12 cellular contexts compared by ENCODE assay signal in the genomic region with DNA sequence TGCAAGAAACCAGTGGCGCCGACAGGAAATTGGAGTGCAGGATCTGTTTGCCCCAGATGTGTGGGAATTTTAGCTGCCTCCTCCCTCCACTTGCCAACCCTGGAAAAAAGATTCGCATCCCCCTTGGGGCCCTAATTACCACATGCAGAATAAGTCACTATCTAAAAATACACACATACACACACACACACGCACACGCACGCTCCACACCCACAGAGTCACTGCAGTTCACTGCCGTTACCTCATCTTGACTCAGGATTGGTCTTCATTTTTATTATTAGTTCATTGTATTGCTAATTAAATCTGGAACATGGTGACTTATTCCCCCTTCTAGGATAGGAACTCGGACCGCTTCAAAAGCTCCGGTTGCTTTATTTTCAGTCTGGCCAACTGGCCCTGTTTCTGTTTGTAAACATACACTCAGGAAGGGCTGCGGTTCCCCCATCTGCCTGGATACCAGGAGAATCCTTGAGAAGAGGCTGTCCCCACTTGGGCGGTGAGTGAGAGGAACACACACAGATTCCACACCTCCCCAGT.
DNase-seq lines count a peak whose midpoint lies in the region; ATAC-seq, FAIRE-seq and TF ChIP-seq lines count a peak whose summit lies in the region.
"Had no signal": no experiment of that assay in that cellular context is flagged by ENCODE, and none has a peak within 500 bp of the region (broad histone marks: within the 10 kb centered on the region; RNA-seq: fewer than 3 reads in every experiment).

No MANE protein-coding gene starts in this region.

- in situ Hi-C loops in gastrocnemius medialis (cut with MboI; ENCODE audit: low sequenced_read_pairs in 4 of 4), result no loop called here

- peak overlapping the region; percentile 61 for H3K4me2 ChIP-seq in GM23338
- H3K4me2 ChIP-seq in astrocyte (ENCODE audit: low read length), result peak overlapping the region; percentile 75
- no peak overlapping the region for H3K4me2 ChIP-seq in trophoblast cell (ENCODE audit: low read length)

- peak overlapping the region; percentile 39 for H3K4me3 Mint-ChIP-seq in GM23338
- H3K4me3 Mint-ChIP-seq in astrocyte (ENCODE audit: unreplicated experiment), result no peak overlapping the region
- H3K4me3 Mint-ChIP-seq: T-helper 2 cell treated with Interferon-gamma antibody and Interleukin-4, amounts not matched to agents 5 μg/mL and 100 μg/mL, for 36 hours had no signal

- intact Hi-C loops in head of caudate nucleus (cut with DNase I), result no loop called here
- intact Hi-C loops in gastrocnemius medialis (cut with DNase I; ENCODE audit: low total_unique reads), result no loop called here

- no peak overlapping the region for H3K4ac ChIP-seq in trophoblast cell (ENCODE audit: low read depth, low read length)

- no peak overlapping the region for H2BK12ac ChIP-seq in trophoblast cell (ENCODE audit: low read length)

- H3F3A ChIP-seq in GM23338 (replicated peaks; ENCODE audit: low read depth), result 0 out of 2 replicates have a peak, but pooled peaks cover 11% of the 10 kb centered on the region

- H3K36me3 Mint-ChIP-seq in GM23338 (ENCODE audit: low read depth) (peaks cover 20% of the 10 kb centered on the region), astrocyte (ENCODE audit: low read depth, unreplicated experiment) (no peaks in the 10 kb centered on the region)

- H3K36me3 ChIP-seq in GM23338 (ENCODE audit: insufficient read depth), result no peaks in the 10 kb centered on the region; the same call in 1 of the 2 replicates
- no peaks in the 10 kb centered on the region for H3K36me3 ChIP-seq in astrocyte (ENCODE audit: insufficient read depth, low read length)
- H3K36me3 ChIP-seq in gastrocnemius medialis, result no peaks in the 10 kb centered on the region
- H3K36me3 ChIP-seq in trophoblast cell (ENCODE audit: control insufficient read depth in 1 of 2, insufficient read depth in 2 of 2, low read length in 2 of 2), result no peaks in the 10 kb centered on the region
- H3K36me3 ChIP-seq: uterus had no signal

- H3K4me1 ChIP-seq in GM23338 (ENCODE audit: insufficient read depth) (peaks cover 33% of the 10 kb centered on the region), astrocyte (ENCODE audit: insufficient read depth, low read length) (peaks cover 19% of the 10 kb centered on the region), gastrocnemius medialis (no peaks in the 10 kb centered on the region), trophoblast cell (ENCODE audit: control insufficient read depth in 1 of 2, insufficient read depth in 2 of 2, low read length in 2 of 2) (peaks cover 2 to 5% of the 10 kb centered on the region in 2 experiments)
- H3K4me1 ChIP-seq: uterus had no signal

- H2AFZ ChIP-seq in GM23338 (no peak overlapping the region), astrocyte (ENCODE audit: low read depth, low read length) (peak overlapping the region; percentile 39), trophoblast cell (ENCODE audit: insufficient read depth, low read length, poor library complexity) (no peak overlapping the region)

- H4K91ac ChIP-seq in trophoblast cell (ENCODE audit: low read depth, low read length), result no peak overlapping the region

- 0 out of 2 replicates have a peak, but pooled peaks cover 3% of the 10 kb centered on the region for H3K9me2 ChIP-seq in GM23338 (ENCODE audit: insufficient read depth)

- H3K9ac ChIP-seq in astrocyte (ENCODE audit: low read length) (peak overlapping the region; percentile 82), trophoblast cell (ENCODE audit: low read length) (no peak overlapping the region)

- ATAC-seq in GM23338, result peak; percentile 18
- ATAC-seq in gastrocnemius medialis, result peak in 1 of 2 donors; percentile 62
- no peak for ATAC-seq in HG03521 (IDR thresholded peaks at IDR 0.05; ENCODE audit: unreplicated experiment)
- no peak for ATAC-seq in GM18907 (IDR thresholded peaks at IDR 0.05; ENCODE audit: unreplicated experiment)

- peak; percentile 52 for DNase-seq in GM23338 (ENCODE audit: low spot score)
- DNase-seq in astrocyte (ENCODE audit: low read depth), result peak; percentile 86
- DNase-seq in head of caudate nucleus, result peak in 32 of 42 donors; percentile 4 to 69 (median 34)
- DNase-seq in gastrocnemius medialis, result peak; percentile 5 to 20
- DNase-seq in stimulated activated CD4-positive, alpha-beta T cell treated with anti-CD3 and anti-CD28 coated beads, Interleukin-12 subunit alpha, Interleukin-12 subunit beta, amount 100 ng/mL, for 4 hours, result no peak
- DNase-seq in trophoblast cell, result no peak
- DNase-seq: NCI-H1417 treated with DMSO at 0.1 percent for 48 hours, occipital lobe had no signal

- H3K27ac Mint-ChIP-seq in GM23338 (peak overlapping the region; percentile 78), astrocyte (ENCODE audit: unreplicated experiment) (no peak overlapping the region)
- H3K27ac Mint-ChIP-seq: T-helper 2 cell treated with Interferon-gamma antibody and Interleukin-4, amounts not matched to agents 5 μg/mL and 100 μg/mL, for 36 hours had no signal

- WGBS in trophoblast cell (ENCODE audit: extremely low coverage, insufficient coverage, insufficient read length), result no CpG with 5 or more reads among the region's 12 CpGs

- H3K79me1 ChIP-seq in trophoblast cell (ENCODE audit: low read length), result no peaks in the 10 kb centered on the region

- no peak for TF ChIP-seq POLR2A in gastrocnemius medialis (IDR thresholded peaks at IDR 0.05)

- H4K8ac ChIP-seq in trophoblast cell (ENCODE audit: low read depth, low read length), result no peak overlapping the region

- H3K27me3 Mint-ChIP-seq in GM23338 (ENCODE audit: insufficient read depth, low read depth, poor library complexity) (peaks cover 11% of the 10 kb centered on the region), astrocyte (ENCODE audit: low read depth, unreplicated experiment) (peaks cover 2% of the 10 kb centered on the region)

- H3K27ac ChIP-seq in GM23338 (ENCODE audit: low read depth), result peak overlapping the region; percentile 96
- peak overlapping the region; percentile 95 for H3K27ac ChIP-seq in astrocyte (ENCODE audit: low read depth, low read length)
- H3K27ac ChIP-seq in gastrocnemius medialis, result no peak overlapping the region
- no peak overlapping the region for H3K27ac ChIP-seq in trophoblast cell (ENCODE audit: low read depth, low read length)
- H3K27ac ChIP-seq: uterus had no signal

- H3K27me3 ChIP-seq in GM23338 (ENCODE audit: insufficient read depth), result no peaks in the 10 kb centered on the region
- no peaks in the 10 kb centered on the region for H3K27me3 ChIP-seq in astrocyte (ENCODE audit: insufficient read depth, low read length)
- no peaks in the 10 kb centered on the region for H3K27me3 ChIP-seq in gastrocnemius medialis
- no peaks in the 10 kb centered on the region for H3K27me3 ChIP-seq in trophoblast cell (ENCODE audit: insufficient read depth, low read length)
- H3K27me3 ChIP-seq: uterus had no signal

- H3K9me3 ChIP-seq in astrocyte (ENCODE audit: insufficient read depth, low read depth, low read length) (peaks cover 3% of the 10 kb centered on the region), gastrocnemius medialis (no peaks in the 10 kb centered on the region), trophoblast cell (ENCODE audit: insufficient read depth, low read depth, low read length) (peaks cover 2% of the 10 kb centered on the region)
- H3K9me3 ChIP-seq: uterus had no signal

- H4K20me1 ChIP-seq in GM23338 (replicated peaks; ENCODE audit: insufficient read depth) (no peaks in the 10 kb centered on the region), astrocyte (ENCODE audit: insufficient read depth, low read length) (no peaks in the 10 kb centered on the region)

- no peak overlapping the region for H2AK5ac ChIP-seq in trophoblast cell (ENCODE audit: low read length)

- H3K23ac ChIP-seq in trophoblast cell (ENCODE audit: low read length), result no peak overlapping the region

- H3K18ac ChIP-seq in trophoblast cell (ENCODE audit: low read length), result no peak overlapping the region

- H2BK120ac ChIP-seq in trophoblast cell (ENCODE audit: insufficient read depth, low read length, poor library complexity), result no peak overlapping the region

- H3K4me3 ChIP-seq in GM23338 (peak overlapping the region; percentile 37; the same call in 1 of the 2 replicates), astrocyte (ENCODE audit: insufficient read depth, low read depth, low read length) (peak overlapping the region; percentile 16), gastrocnemius medialis (no peak overlapping the region), trophoblast cell (ENCODE audit: low read depth, low read length) (no peak overlapping the region)
- H3K4me3 ChIP-seq: uterus had no signal

- no peak overlapping the region for H2BK5ac ChIP-seq in trophoblast cell (ENCODE audit: low read depth, low read length, poor library complexity)

- no peak overlapping the region for H3K14ac ChIP-seq in trophoblast cell (ENCODE audit: low read length)

- H3K9me3 Mint-ChIP-seq in GM23338 (peaks cover 26% of the 10 kb centered on the region), astrocyte (ENCODE audit: unreplicated experiment) (peaks cover 10% of the 10 kb centered on the region)
- H3K9me3 Mint-ChIP-seq: T-helper 2 cell treated with Interferon-gamma antibody and Interleukin-4, amounts not matched to agents 5 μg/mL and 100 μg/mL, for 36 hours had no signal

- no peaks in the 10 kb centered on the region for H3K79me2 ChIP-seq in GM23338 (replicated peaks; ENCODE audit: insufficient read depth)
- H3K79me2 ChIP-seq in astrocyte (ENCODE audit: insufficient read depth, low read length), result no peaks in the 10 kb centered on the region
- H3K79me2 ChIP-seq in trophoblast cell (ENCODE audit: control insufficient read depth, insufficient read depth, low read length, poor library complexity), result no peaks in the 10 kb centered on the region

- TF ChIP-seq CTCF in GM23338 (conservative IDR thresholded peaks at IDR 0.05; ENCODE audit: low read depth in 2 of 2) (no peak), astrocyte (IDR thresholded peaks at IDR 0.05; ENCODE audit: insufficient read depth, low read depth, low read length) (no peak), gastrocnemius medialis (IDR thresholded peaks at IDR 0.05 in 4 of 5, conservative IDR thresholded peaks at IDR 0.05 in 1 of 5) (no peak)

- H3K4me1 Mint-ChIP-seq in GM23338 (peaks cover 41% of the 10 kb centered on the region), astrocyte (ENCODE audit: low read depth, unreplicated experiment) (peaks cover 2% of the 10 kb centered on the region)

- FAIRE-seq in astrocyte (lab: Jason Lieb, UNC), result peak; percentile 26

- no peak overlapping the region for H4K12ac ChIP-seq in trophoblast cell (ENCODE audit: low read depth, low read length)

TF ChIP-seq in GM23338, 12 proteins besides CTCF, POLR2A, EP300 and RAD21 (continues in another document):
- no peak for TF ChIP-seq POLR2AphosphoS5 (IDR thresholded peaks at IDR 0.05; ENCODE audit: low read depth)
- no peak for TF ChIP-seq JUNB (IDR thresholded peaks at IDR 0.05; ENCODE audit: unreplicated experiment)
- TF ChIP-seq ZNF331 (CRISPR knock-in tag; IDR thresholded peaks at IDR 0.05; ENCODE audit: low read depth), result no peak
- TF ChIP-seq ZNF114 (CRISPR knock-in tag; IDR thresholded peaks at IDR 0.05), result no peak

Comparison
In these comparisons a context has a peak if more than half of its experiments do, and no peak if none do; other contexts are left out.
1. DNase-seq: peak in GM23338 (single experiment), astrocyte (single experiment), head of caudate nucleus (32 of 42) and gastrocnemius medialis (2 of 2); none in stimulated activated CD4-positive, alpha-beta T cell treated with anti-CD3 and anti-CD28 coated beads, Interleukin-12 subunit alpha, Interleukin-12 subunit beta, amount 100 ng/mL, for 4 hours (single experiment) and trophoblast cell (0 of 2).
2. H3K27ac ChIP-seq: peak in GM23338 (single experiment) and astrocyte (single experiment); none in gastrocnemius medialis (0 of 4) and trophoblast cell (single experiment).
3. H3K4me3 ChIP-seq: peak in GM23338 (single experiment) and astrocyte (single experiment); none in gastrocnemius medialis (0 of 4) and trophoblast cell (single experiment).